ENCODE assay signal across 21 cellular contexts in genomic region chr7:1164436-1164835, GRCh38.
"Had no signal": no experiment of that assay in that cellular context is flagged by ENCODE, and none has a peak within 500 bp of the region (broad histone marks: within the 10 kb centered on the region; RNA-seq: fewer than 3 reads in every experiment).

No MANE protein-coding gene starts in this region.

- DNase-seq: KBM-7, MV-4-11, NCI-H1048, NCI-H1105, NCI-H1417, NCI-H1436 treated with DMSO at 0.1 percent for 48 hours, NCI-H1694 treated with DMSO at 0.1 percent for 48 hours, NCI-H1930, NCI-H2081, NCI-H2107, NCI-H2171, NCI-H226, NCI-H446, NCI-H510A, NCI-H524 treated with DMSO at 0.1 percent for 48 hours, NCI-H69, NCI-H774, Right ventricle myocardium superior, SIG-M5 had no signal

- H3K27ac ChIP-seq: SJSA1, SK-N-MC had no signal

- H3K4me3 ChIP-seq: SJSA1, SK-N-MC had no signal

- H3K27me3 ChIP-seq: SJSA1 had no signal
